8 cellular contexts compared by ENCODE assay signal in genomic region chr12:754871-755562, GRCh38. TPM values are rescaled to one million over a fixed set of nuclear protein-coding genes. Genes with fewer than 3 reads are reported as not detected.
DNase-seq lines count a peak whose midpoint lies in the region; ATAC-seq, FAIRE-seq and TF ChIP-seq lines count a peak whose summit lies in the region.

No MANE protein-coding gene starts in this region.

- peak; percentile 58 for FAIRE-seq in RCC 7860 (lab: Jason Lieb, UNC)
- FAIRE-seq in bronchial epithelial cell (lab: Jason Lieb, UNC), result no peak

- H3K9me3 ChIP-seq in CD8-positive, alpha-beta memory T cell (ENCODE audit: low read length), result no peaks in the 10 kb centered on the region
- H3K9me3 ChIP-seq in H9 (ENCODE audit: control insufficient read depth, low read depth, low read length), result no peaks in the 10 kb centered on the region
- no peaks in the 10 kb centered on the region for H3K9me3 ChIP-seq in lower lobe of right lung
- no peaks in the 10 kb centered on the region for H3K9me3 ChIP-seq in upper lobe of left lung

- no peak overlapping the region for H3K18ac ChIP-seq in H9 (ENCODE audit: insufficient read length, low read depth, low read length)

- no peak overlapping the region for H4K91ac ChIP-seq in H9 (ENCODE audit: insufficient read length, low read depth, low read length)

- H3T11ph ChIP-seq in H9 (ENCODE audit: low read length), result no peak overlapping the region

- intact Hi-C loops in lower lobe of right lung (cut with DNase I), result loop anchor here (10.0 kb wide), 1 partner anchor 180 kb away; no protein-coding TSS in a partner anchor

- H4K8ac ChIP-seq in H9 (replicated peaks; ENCODE audit: insufficient read length, low read depth, low read length), result no peak overlapping the region

- WGBS in H9 (ENCODE audit: extremely low coverage, insufficient read length, low lambda C conversion rate), result no CpG with 5 or more reads among the region's 7 CpGs
- WGBS in upper lobe of left lung, 2 donors, result 4 to 7% methylated on average over 7 of the region's 7 CpGs

- no peak overlapping the region for H2AFZ ChIP-seq in H9 (ENCODE audit: low read length)

- no peak overlapping the region for H3K4ac ChIP-seq in H9 (ENCODE audit: low read depth, low read length)

- H2BK15ac ChIP-seq in H9 (ENCODE audit: low read depth, low read length), result no peak overlapping the region

- H3K23me2 ChIP-seq in H9 (ENCODE audit: insufficient read length, low read depth, low read length, poor library complexity, severe bottlenecking), result peaks cover 21% of the 10 kb centered on the region

- H2BK5ac ChIP-seq in H9 (ENCODE audit: insufficient read length, low read length), result no peak overlapping the region

- CTCF ChIA-PET in CD8-positive, alpha-beta memory T cell (lab: Charles Lee), result interaction anchor here (0.9 to 6.1 kb wide), 9 partner anchors 11 to 140 kb away, joined by 3 to 41 read pairs (median 4); no protein-coding TSS in a partner anchor

- peak overlapping the region; percentile 80 for H3K4me3 ChIP-seq in CD8-positive, alpha-beta memory T cell (ENCODE audit: low read length)
- peak overlapping the region; percentile 85 for H3K4me3 ChIP-seq in bronchial epithelial cell (ENCODE audit: low read depth, low read length)
- H3K4me3 ChIP-seq in lower lobe of right lung, result peak overlapping the region; percentile 87
- peak overlapping the region; percentile 65 to 94 (median 88) for H3K4me3 ChIP-seq in upper lobe of left lung

- no peak overlapping the region for H3K9ac ChIP-seq in H9 (ENCODE audit: extremely low read depth, insufficient read length, low read length)

- peak overlapping the region; percentile 57 for H3K27ac ChIP-seq in CD8-positive, alpha-beta memory T cell (ENCODE audit: low read depth, low read length)
- H3K27ac ChIP-seq in H9 (ENCODE audit: insufficient read length, low read depth, low read length) (no peak overlapping the region), lower lobe of right lung (peak overlapping the region; percentile 3), upper lobe of left lung (peak overlapping the region; percentile 94 to 100 (median 99))

- TF ChIP-seq CTCF in H9 (conservative IDR thresholded peaks at IDR 0.05) (peak; percentile 56), bronchial epithelial cell (IDR thresholded peaks at IDR 0.05; ENCODE audit: insufficient read depth, low read length, severe bottlenecking) (peak; percentile 22), lower lobe of right lung (IDR thresholded peaks at IDR 0.05) (peak; percentile 42), upper lobe of left lung (IDR thresholded peaks at IDR 0.05) (peak; percentile 41 to 70 (median 62))

- H3K36me3 ChIP-seq in CD8-positive, alpha-beta memory T cell (ENCODE audit: insufficient read depth, low read length), result no peaks in the 10 kb centered on the region
- no peaks in the 10 kb centered on the region for H3K36me3 ChIP-seq in bronchial epithelial cell (ENCODE audit: control insufficient read depth, insufficient read depth, low read length)
- H3K36me3 ChIP-seq in lower lobe of right lung, result no peaks in the 10 kb centered on the region
- H3K36me3 ChIP-seq in upper lobe of left lung, result no peaks in the 10 kb centered on the region

- H4K5ac ChIP-seq in H9 (ENCODE audit: insufficient read length, low read depth, low read length), result no peak overlapping the region

- POLR2A ChIA-PET in CD8-positive, alpha-beta memory T cell (lab: Charles Lee), result interaction anchor here (1.1 kb wide), 1 partner anchor 194 kb away, joined by 9 read pairs; the partner anchor contains the start of gene RAD52

- DNase-seq in CD8-positive, alpha-beta memory T cell, result peak in 2 of 5 donors; percentile 36 to 56
- DNase-seq in H9, result no peak
- DNase-seq in RCC 7860 (ENCODE audit: low spot score), result peak; percentile 56
- DNase-seq in bronchial epithelial cell (ENCODE audit: low read depth), result peak; percentile 69
- no peak for DNase-seq in lower lobe of right lung
- no peak for DNase-seq in upper lobe of left lung
- DNase-seq in NCI-H2196 treated with DMSO at 0.1 percent for 48 hours (lab: John Stamatoyannopoulos, UW; ENCODE audit: unreplicated experiment), result no peak

- no peaks in the 10 kb centered on the region for H3K27me3 ChIP-seq in CD8-positive, alpha-beta memory T cell (ENCODE audit: insufficient read depth, low read length, poor library complexity, severe bottlenecking)
- H3K27me3 ChIP-seq in H9 (ENCODE audit: insufficient read depth, low read length), result no peaks in the 10 kb centered on the region
- no peaks in the 10 kb centered on the region for H3K27me3 ChIP-seq in bronchial epithelial cell (ENCODE audit: control insufficient read depth, insufficient read depth, low read length)
- H3K27me3 ChIP-seq in lower lobe of right lung (ENCODE audit: low read depth), result no peaks in the 10 kb centered on the region
- H3K27me3 ChIP-seq in upper lobe of left lung, result no peaks in the 10 kb centered on the region

- H3K4me1 Mint-ChIP-seq in CD8-positive, alpha-beta memory T cell, result peaks cover 37 to 48% (median 44%) of the 10 kb centered on the region in 3 donors
- H3K4me1 Mint-ChIP-seq in H9, result peaks cover 26 to 35% of the 10 kb centered on the region in 2 experiments

- H2AK5ac ChIP-seq in H9 (ENCODE audit: insufficient read length, low read length), result no peak overlapping the region

- H3K4me3 Mint-ChIP-seq in CD8-positive, alpha-beta memory T cell, result peak overlapping the region; percentile 93 to 99 (median 96)
- peak overlapping the region in 1 of 2 experiments; percentile 94; a peak in 3 of 5 replicates for H3K4me3 Mint-ChIP-seq in H9

- peaks cover 25% of the 10 kb centered on the region; the same call in 1 of the 2 replicates for H3K79me2 ChIP-seq in H9 (ENCODE audit: insufficient read depth, low read length)

- no peak overlapping the region for H3K23ac ChIP-seq in H9 (ENCODE audit: insufficient read length, low read depth, low read length)

- H3K4me2 ChIP-seq in H9 (ENCODE audit: insufficient read depth, insufficient read length, low read length), result peak overlapping the region; percentile 97

- no peak overlapping the region for H2BK20ac ChIP-seq in H9 (ENCODE audit: low read depth, low read length, poor library complexity, severe bottlenecking)

- no peaks in the 10 kb centered on the region for H3K9me3 Mint-ChIP-seq in CD8-positive, alpha-beta memory T cell
- H3K9me3 Mint-ChIP-seq in H9, result no peaks in the 10 kb centered on the region

- no peak overlapping the region for H2BK120ac ChIP-seq in H9 (ENCODE audit: low read depth, low read length, poor library complexity, severe bottlenecking)

- no peak for ATAC-seq in lower lobe of right lung
- ATAC-seq in upper lobe of left lung (ENCODE audit: low FRiP score in 2 of 2), result no peak
- ATAC-seq in GM21825 (IDR thresholded peaks at IDR 0.05; ENCODE audit: unreplicated experiment), result no peak

- H3K4me1 ChIP-seq in CD8-positive, alpha-beta memory T cell (ENCODE audit: insufficient read depth, low read length), result peaks cover 37% of the 10 kb centered on the region
- H3K4me1 ChIP-seq in H9 (ENCODE audit: insufficient read depth, low read length) (no peaks in the 10 kb centered on the region), lower lobe of right lung (peaks cover 60% of the 10 kb centered on the region), upper lobe of left lung (peaks cover 27 to 36% (median 31%) of the 10 kb centered on the region in 4 donors)

- H3K36me3 Mint-ChIP-seq in CD8-positive, alpha-beta memory T cell, result peaks cover 0 to 33% (median 0%) of the 10 kb centered on the region in 3 donors
- peaks cover 0 to 7% (median 0%) of the 10 kb centered on the region in 3 experiments; a peak in 4 of 7 replicates for H3K36me3 Mint-ChIP-seq in H9 (ENCODE audit: insufficient read depth in 1 of 3, low read depth in 3 of 3)

- H3K14ac ChIP-seq in H9 (ENCODE audit: insufficient read depth, low read length), result no peak overlapping the region

- no peak for TF ChIP-seq EP300 in upper lobe of left lung (IDR thresholded peaks at IDR 0.05)

- H3K27ac Mint-ChIP-seq in CD8-positive, alpha-beta memory T cell, result peak overlapping the region; percentile 83 to 97 (median 91)
- no peak overlapping the region for H3K27ac Mint-ChIP-seq in H9

- H3K79me1 ChIP-seq in H9 (ENCODE audit: insufficient read depth, low read depth, low read length, poor library complexity, severe bottlenecking), result peaks cover 4% of the 10 kb centered on the region

- no peak for TF ChIP-seq POLR2A in upper lobe of left lung (IDR thresholded peaks at IDR 0.05)

- no peaks in the 10 kb centered on the region for H3K27me3 Mint-ChIP-seq in CD8-positive, alpha-beta memory T cell
- no peaks in the 10 kb centered on the region; the same call in 1 of the 2 replicates for H3K27me3 Mint-ChIP-seq in H9 (ENCODE audit: low read depth)

- H3K56ac ChIP-seq in H9 (ENCODE audit: insufficient read length, low read depth, low read length), result no peak overlapping the region

- H4K20me1 ChIP-seq in H9 (ENCODE audit: control insufficient read depth, insufficient read depth, insufficient read length), result no peaks in the 10 kb centered on the region

- H2BK12ac ChIP-seq in H9 (ENCODE audit: insufficient read length, low read depth, low read length), result no peak overlapping the region

RNA-seq across cellular contexts. Expression of gene WNK1, which starts 2.6 kb away (rescaled TPM):
- total RNA-seq in CD8-positive, alpha-beta memory T cell, result 100 to 1,000 TPM; 174 to 176 TPM
- polyA plus RNA-seq in CD8-positive, alpha-beta memory T cell, result 47.4 TPM
- total RNA-seq in H9 (2021), result 110 and 117 TPM in 2 replicates
- total RNA-seq in bronchial epithelial cell, result 57.7 and 101 TPM in 2 replicates
- 206 TPM for total RNA-seq in lower lobe of right lung
- total RNA-seq in upper lobe of left lung, result 100 to 1,000 TPM; 184 to 288 (median 245) TPM

Comparison
In these comparisons a context has a peak if more than half of its experiments do, and no peak if none do; other contexts are left out.
1. DNase-seq: peak in RCC 7860 (single experiment) and bronchial epithelial cell (single experiment); none in H9 (single experiment), lower lobe of right lung (single experiment), upper lobe of left lung (0 of 2) and NCI-H2196 treated with DMSO at 0.1 percent for 48 hours (single experiment).
2. H3K27ac Mint-ChIP-seq: peak in CD8-positive, alpha-beta memory T cell (8 of 8); none in H9 (0 of 3).
3. Peak in every context shown above with its lines, with median percentiles within 50 percentile points of each other: H3K4me3 ChIP-seq and CTCF ChIP-seq.